In the genomic region with DNA sequence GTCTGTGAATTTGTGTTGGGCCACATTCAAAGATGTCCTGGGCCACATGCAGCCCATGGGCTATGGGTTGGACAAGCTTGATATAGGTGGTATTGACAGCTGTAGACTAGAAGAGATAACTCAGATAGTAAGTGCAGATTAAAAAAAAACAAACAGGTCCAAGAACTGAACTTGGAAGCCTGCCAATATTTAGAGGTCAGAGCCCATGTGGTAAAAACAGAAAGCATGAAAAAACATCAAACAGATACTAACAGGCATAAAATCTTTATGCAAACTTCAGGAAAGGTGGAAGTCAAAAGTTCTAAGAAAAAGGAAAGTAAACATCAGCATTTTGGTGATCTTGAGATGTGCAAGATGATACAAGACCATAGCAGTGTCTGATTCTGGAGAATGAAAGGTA, we compare ENCODE assay signal across 21 cellular contexts.
A peak's percentile ranks its signal among the peaks of the same experiment; 100 is the strongest.
DNase-seq lines count a peak whose midpoint lies in the region; ATAC-seq and TF ChIP-seq lines count a peak whose summit lies in the region.
"Had no signal": no experiment of that assay in that cellular context is flagged by ENCODE, and none has a peak within 500 bp of the region (broad histone marks: within the 10 kb centered on the region; RNA-seq: fewer than 3 reads in every experiment).

No MANE protein-coding gene starts in this region.

- H3K36me3 ChIP-seq in colonic mucosa = no peaks in the 10 kb centered on the region
- H3K36me3 ChIP-seq: lower lobe of right lung, spleen had no signal

- intact Hi-C loops in colonic mucosa (cut with DNase I) = no loop called here

- DNase-seq in DMS 273 (lab: John Stamatoyannopoulos, UW; ENCODE audit: unreplicated experiment) (peak; percentile 26), DMS 273 treated with DMSO at 0.1 percent for 48 hours (lab: John Stamatoyannopoulos, UW) (no peak), GM10266 (ENCODE audit: extremely low spot score) (peak; percentile 10), NCI-H1105 treated with DMSO at 0.1 percent for 48 hours (lab: John Stamatoyannopoulos, UW) (peak; percentile 42), astrocyte of the hippocampus (ENCODE audit: low read depth, low spot score) (peak; percentile 9), nephron progenitor cell (no peak), colonic mucosa (no peak)
- DNase-seq: activated CD4-positive, alpha-beta T cell treated with anti-CD3 and anti-CD28 coated beads, Interleukin-2, amount 10 ng/mL, durations not matched to agents 7 days and 5 days; activated gamma-delta T cell treated with Interleukin-2 at 50 U/mL for 16 hours; amygdala; Calu3; endodermal cell; GDM1; head of caudate nucleus; HFFc6; IMR-90; lower lobe of right lung; nucleus accumbens; spleen had no signal

- H3K4me3 Mint-ChIP-seq in nephron progenitor cell = no peak overlapping the region
- H3K4me3 Mint-ChIP-seq: activated CD4-positive, alpha-beta T cell treated with anti-CD3 and anti-CD28 coated beads, Interleukin-2, amount 10 ng/mL, durations not matched to agents 7 days and 5 days; endodermal cell; HFFc6 had no signal

- H3K9me3 Mint-ChIP-seq in nephron progenitor cell = no peaks in the 10 kb centered on the region
- H3K9me3 Mint-ChIP-seq: activated CD4-positive, alpha-beta T cell treated with anti-CD3 and anti-CD28 coated beads, Interleukin-2, amount 10 ng/mL, durations not matched to agents 7 days and 5 days; HFFc6 had no signal

- H3K27ac Mint-ChIP-seq in nephron progenitor cell = no peak overlapping the region
- H3K27ac Mint-ChIP-seq: activated CD4-positive, alpha-beta T cell treated with anti-CD3 and anti-CD28 coated beads, Interleukin-2, amount 10 ng/mL, durations not matched to agents 7 days and 5 days; endodermal cell; HFFc6 had no signal

- TF ChIP-seq CTCF in GM10266 (IDR thresholded peaks at IDR 0.05; ENCODE audit: control insufficient read depth, insufficient read depth, low read depth, missing control alignments) (no peak), nephron progenitor cell (IDR thresholded peaks at IDR 0.05) (no peak), colonic mucosa (IDR thresholded peaks at IDR 0.05) (no peak)

- no peaks in the 10 kb centered on the region for H3K4me1 ChIP-seq in colonic mucosa
- H3K4me1 ChIP-seq: lower lobe of right lung had no signal

- H3K4me3 ChIP-seq in colonic mucosa = no peak overlapping the region
- H3K4me3 ChIP-seq: lower lobe of right lung, spleen had no signal

- no peak for ATAC-seq in GM19397 (IDR thresholded peaks at IDR 0.05; ENCODE audit: unreplicated experiment)
- ATAC-seq: lower lobe of right lung had no signal

- H3K9ac ChIP-seq in colonic mucosa (ENCODE audit: low read depth in 2 of 2, low read length in 2 of 2) = no peak overlapping the region

- H3K9me3 ChIP-seq in colonic mucosa = no peaks in the 10 kb centered on the region
- H3K9me3 ChIP-seq: lower lobe of right lung, spleen had no signal

- H3K27me3 Mint-ChIP-seq in nephron progenitor cell (ENCODE audit: low read depth, poor library complexity) = peaks cover 3% of the 10 kb centered on the region

- H3K27me3 ChIP-seq in colonic mucosa = no peaks in the 10 kb centered on the region
- H3K27me3 ChIP-seq: spleen had no signal

- H3K4me1 Mint-ChIP-seq in nephron progenitor cell = no peaks in the 10 kb centered on the region

- no peak overlapping the region for H3K27ac ChIP-seq in colonic mucosa
- H3K27ac ChIP-seq: 22Rv1, lower lobe of right lung, spleen had no signal

- H3K36me3 Mint-ChIP-seq in nephron progenitor cell (ENCODE audit: low read depth) = no peaks in the 10 kb centered on the region

Comparison
In these comparisons a context has a peak if more than half of its experiments do, and no peak if none do; other contexts are left out.
1. DNase-seq: peak in DMS 273 (single experiment), GM10266 (single experiment), NCI-H1105 treated with DMSO at 0.1 percent for 48 hours (single experiment) and astrocyte of the hippocampus (single experiment); none in DMS 273 treated with DMSO at 0.1 percent for 48 hours (single experiment), nephron progenitor cell (single experiment) and colonic mucosa (single experiment).